ENCODE assay signal across 22 cellular contexts in the genomic region with DNA sequence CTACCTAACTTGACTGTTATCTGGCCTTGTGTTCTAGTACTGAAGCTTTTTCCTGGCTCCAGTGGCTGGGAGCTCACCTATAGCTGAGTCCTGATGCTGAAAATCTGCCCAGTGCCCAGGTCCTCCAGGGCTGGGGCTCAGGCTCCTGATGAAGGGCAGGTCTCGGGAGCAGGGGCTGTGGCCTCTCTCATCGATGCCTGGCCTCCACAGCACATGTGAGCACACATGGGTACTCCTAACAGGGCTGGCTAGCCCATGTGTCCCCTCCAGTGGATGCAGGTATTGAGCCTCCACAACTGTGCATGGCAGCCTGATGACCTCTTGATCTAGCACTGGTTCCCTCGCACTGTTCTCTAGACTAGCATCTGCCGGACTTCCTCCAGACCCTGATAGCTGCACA. TPM values are rescaled to one million over a fixed set of nuclear protein-coding genes. Genes with fewer than 3 reads are reported as not detected.
DNase-seq lines count a peak whose midpoint lies in the region; ATAC-seq and TF ChIP-seq lines count a peak whose summit lies in the region.
"Had no signal": no experiment of that assay in that cellular context is flagged by ENCODE, and none has a peak within 500 bp of the region (broad histone marks: within the 10 kb centered on the region; RNA-seq: fewer than 3 reads in every experiment).

No MANE protein-coding gene starts in this region.

- no peak for ATAC-seq in activated CD4-positive, alpha-beta T cell treated with anti-CD3 and anti-CD28 coated beads for 36 hours
- ATAC-seq in T-helper 17 cell (no peak), left cardiac atrium (no peak)
- ATAC-seq: activated CD4-positive, CD25-positive, alpha-beta regulatory T cell treated with anti-CD3 and anti-CD28 coated beads, Interleukin-2, amount 50 U/mL, for 24 hours; sciatic nerve had no signal

- POLR2A ChIA-PET in activated CD4-positive, alpha-beta T cell treated with anti-CD3 and anti-CD28 coated beads for 36 hours (lab: Charles Lee): interaction anchor here (0.7 kb wide), 1 partner anchor 38 kb away, joined by 3 read pairs; a partner anchor contains a TSS

- no peak for TF ChIP-seq CTCF in spleen (IDR thresholded peaks at IDR 0.05 in 8 of 11, conservative IDR thresholded peaks at IDR 0.05 in 3 of 11)

- CTCF ChIA-PET in activated CD4-positive, alpha-beta T cell treated with anti-CD3 and anti-CD28 coated beads for 36 hours (lab: Charles Lee): interaction anchor here (0.9 kb wide), 1 partner anchor 55 kb away, joined by 4 read pairs; no protein-coding TSS in a partner anchor

- intact Hi-C loops in activated CD4-positive, alpha-beta T cell treated with anti-CD3 and anti-CD28 coated beads for 36 hours (cut with DNase I, micrococcal nuclease): no loop called here
- intact Hi-C loops in activated CD4-positive, alpha-beta T cell treated with anti-CD3 and anti-CD28 coated beads, Interleukin-2, amount 10 ng/mL, durations not matched to agents 24 days and 14 days (cut with micrococcal nuclease): no loop called here
- intact Hi-C loops in left cardiac atrium (cut with DNase I): no loop called here
- intact Hi-C loops in spleen (cut with DNase I; ENCODE audit: low total_unique reads): no loop called here

- H3K4me1 ChIP-seq in spleen: peaks cover 0 to 11% (median 2%) of the 10 kb centered on the region in 6 donors

- no peaks in the 10 kb centered on the region for H3K9me3 Mint-ChIP-seq in activated CD4-positive, alpha-beta T cell treated with anti-CD3 and anti-CD28 coated beads for 36 hours (ENCODE audit: low read depth)
- H3K9me3 Mint-ChIP-seq in activated CD4-positive, alpha-beta T cell treated with anti-CD3 and anti-CD28 coated beads, Interleukin-2, amount 10 ng/mL, durations not matched to agents 24 days and 14 days: no peaks in the 10 kb centered on the region
- H3K9me3 Mint-ChIP-seq: neural progenitor cell had no signal

- 92 to 98% (median 94%) methylated on average over 4 of the region's 4 CpGs for WGBS in spleen, 5 donors

- H3K27me3 Mint-ChIP-seq in activated CD4-positive, alpha-beta T cell treated with anti-CD3 and anti-CD28 coated beads for 36 hours: no peaks in the 10 kb centered on the region
- no peaks in the 10 kb centered on the region for H3K27me3 Mint-ChIP-seq in activated CD4-positive, alpha-beta T cell treated with anti-CD3 and anti-CD28 coated beads, Interleukin-2, amount 10 ng/mL, durations not matched to agents 24 days and 14 days
- no peaks in the 10 kb centered on the region for H3K27me3 Mint-ChIP-seq in T-helper 17 cell

- TF ChIP-seq POLR2A in spleen (IDR thresholded peaks at IDR 0.05): no peak

- no peak for DNase-seq in activated CD4-positive, alpha-beta T cell treated with anti-CD3 and anti-CD28 coated beads for 36 hours
- DNase-seq in activated CD4-positive, alpha-beta T cell treated with anti-CD3 and anti-CD28 coated beads, Interleukin-2, amount 10 ng/mL, durations not matched to agents 24 days and 14 days: no peak
- DNase-seq in T-helper 17 cell (no peak), left cardiac atrium (peak; percentile 12), spleen (peak; percentile 64), cortex of kidney (lab: John Stamatoyannopoulos, UW) (no peak), UCSD-AML1 (lab: John Stamatoyannopoulos, UW; ENCODE audit: unreplicated experiment) (no peak), COLO668 (lab: John Stamatoyannopoulos, UW; ENCODE audit: unreplicated experiment) (no peak)
- DNase-seq: 8988T; effector memory CD4-positive, alpha-beta T cell; GOT3; MM.1S; NCI-H187; stimulated activated CD4-positive, alpha-beta T cell treated with anti-CD3 and anti-CD28 coated beads, Interleukin-4, amount 100 ng/mL, for 1 hour; T-helper 9 cell; thyroid gland had no signal

- H3K27ac Mint-ChIP-seq in activated CD4-positive, alpha-beta T cell treated with anti-CD3 and anti-CD28 coated beads for 36 hours: peak overlapping the region; percentile 25
- no peak overlapping the region for H3K27ac Mint-ChIP-seq in activated CD4-positive, alpha-beta T cell treated with anti-CD3 and anti-CD28 coated beads, Interleukin-2, amount 10 ng/mL, durations not matched to agents 24 days and 14 days
- peak overlapping the region; percentile 63 for H3K27ac Mint-ChIP-seq in T-helper 17 cell
- H3K27ac Mint-ChIP-seq: neural progenitor cell had no signal

- H3K27me3 ChIP-seq in spleen (replicated peaks in 1 of 7): no peaks in the 10 kb centered on the region
- H3K27me3 ChIP-seq: neural progenitor cell, SJSA1, thyroid gland had no signal

- no peak overlapping the region for H3K4me3 Mint-ChIP-seq in activated CD4-positive, alpha-beta T cell treated with anti-CD3 and anti-CD28 coated beads for 36 hours
- no peak overlapping the region for H3K4me3 Mint-ChIP-seq in activated CD4-positive, alpha-beta T cell treated with anti-CD3 and anti-CD28 coated beads, Interleukin-2, amount 10 ng/mL, durations not matched to agents 24 days and 14 days
- no peak overlapping the region for H3K4me3 Mint-ChIP-seq in T-helper 17 cell
- H3K4me3 Mint-ChIP-seq: neural progenitor cell had no signal

- peaks cover 31% of the 10 kb centered on the region for H3K36me3 Mint-ChIP-seq in activated CD4-positive, alpha-beta T cell treated with anti-CD3 and anti-CD28 coated beads for 36 hours (ENCODE audit: low read depth)
- peaks cover 42% of the 10 kb centered on the region for H3K36me3 Mint-ChIP-seq in activated CD4-positive, alpha-beta T cell treated with anti-CD3 and anti-CD28 coated beads, Interleukin-2, amount 10 ng/mL, durations not matched to agents 24 days and 14 days (ENCODE audit: low read depth)
- peaks cover 2% of the 10 kb centered on the region for H3K36me3 Mint-ChIP-seq in T-helper 17 cell (ENCODE audit: low read depth)

- H3K27ac ChIP-seq in spleen: no peak overlapping the region
- H3K27ac ChIP-seq: neural progenitor cell, SJSA1 had no signal

- H3K4me1 Mint-ChIP-seq in activated CD4-positive, alpha-beta T cell treated with anti-CD3 and anti-CD28 coated beads for 36 hours: peaks cover 11% of the 10 kb centered on the region
- peaks cover 6% of the 10 kb centered on the region for H3K4me1 Mint-ChIP-seq in activated CD4-positive, alpha-beta T cell treated with anti-CD3 and anti-CD28 coated beads, Interleukin-2, amount 10 ng/mL, durations not matched to agents 24 days and 14 days
- H3K4me1 Mint-ChIP-seq in T-helper 17 cell: peaks cover 16% of the 10 kb centered on the region

- no peaks in the 10 kb centered on the region for H3K9me3 ChIP-seq in T-helper 17 cell (ENCODE audit: control insufficient read depth, low read length, poor library complexity, severe bottlenecking)
- no peaks in the 10 kb centered on the region for H3K9me3 ChIP-seq in spleen
- H3K9me3 ChIP-seq: SJSA1, thyroid gland had no signal

- H3K36me3 ChIP-seq in spleen: peaks cover 2 to 100% (median 79%) of the 10 kb centered on the region in 6 donors
- H3K36me3 ChIP-seq: neural progenitor cell had no signal

- no peak overlapping the region for H3K4me3 ChIP-seq in spleen
- H3K4me3 ChIP-seq: neural progenitor cell, SJSA1, thyroid gland had no signal

RNA-seq across cellular contexts. Expression of a gene that starts 34.9 kb away (rescaled TPM):
- not detected for total RNA-seq in activated CD4-positive, alpha-beta T cell treated with anti-CD3 and anti-CD28 coated beads for 36 hours
- not detected in 2 replicates for total RNA-seq in activated CD4-positive, alpha-beta T cell treated with anti-CD3 and anti-CD28 coated beads, Interleukin-2, amount 10 ng/mL, durations not matched to agents 24 days and 14 days
- total RNA-seq in T-helper 17 cell: not detected
- total RNA-seq in left cardiac atrium: 10 to 100 TPM; 60.9 to 97.9 TPM
- 1 to 10 TPM in 6 of 7 donors, not detected in 1; 1.0 to 3.8 (median 2.0) TPM for total RNA-seq in spleen
- 1 to 10 TPM; 5.6 to 8.0 (median 6.7) TPM for polyA plus RNA-seq in spleen
- total RNA-seq: bronchial epithelial cell, NCI-H460, SJSA1 had no signal

RNA-seq across cellular contexts. Expression of a gene that starts 37.9 kb away (rescaled TPM):
- 100 to 1,000 TPM; 256 to 348 TPM for total RNA-seq in activated CD4-positive, alpha-beta T cell treated with anti-CD3 and anti-CD28 coated beads for 36 hours
- total RNA-seq in activated CD4-positive, alpha-beta T cell treated with anti-CD3 and anti-CD28 coated beads, Interleukin-2, amount 10 ng/mL, durations not matched to agents 24 days and 14 days: 223 and 232 TPM in 2 replicates
- total RNA-seq in T-helper 17 cell (100 to 1,000 TPM; 199 to 209 TPM), left cardiac atrium (100 to 1,000 TPM; 327 to 413 TPM), spleen (100 to 1,000 TPM; 102 to 201 (median 157) TPM)
- polyA plus RNA-seq in spleen: 100 to 1,000 TPM in 2 of 3 donors, 10 to 100 TPM in 1; 89.9 to 143 (median 117) TPM

Comparison
In these comparisons a context has a peak if more than half of its experiments do, and no peak if none do; other contexts are left out.
1. DNase-seq: peak in left cardiac atrium (single experiment) and spleen (single experiment); none in activated CD4-positive, alpha-beta T cell treated with anti-CD3 and anti-CD28 coated beads for 36 hours (single experiment), activated CD4-positive, alpha-beta T cell treated with anti-CD3 and anti-CD28 coated beads, Interleukin-2, amount 10 ng/mL, durations not matched to agents 24 days and 14 days (single experiment), T-helper 17 cell (0 of 3), cortex of kidney (single experiment), UCSD-AML1 (single experiment) and COLO668 (single experiment).
2. RNA of a gene that starts 34.9 kb away (total RNA-seq): 60.9 to 97.9 TPM in left cardiac atrium; 1.0 to 3.8 TPM in spleen, not detected in T-helper 17 cell, not detected in activated CD4-positive, alpha-beta T cell treated with anti-CD3 and anti-CD28 coated beads for 36 hours and not detected in activated CD4-positive, alpha-beta T cell treated with anti-CD3 and anti-CD28 coated beads, Interleukin-2, amount 10 ng/mL, durations not matched to agents 24 days and 14 days; every median in the first group is over 10 times any median in the second.